Comparison of ENCODE assay signal across 16 cellular contexts in genomic region chr17:50196036-50196435, GRCh38. TPM values are rescaled to one million over a fixed set of nuclear protein-coding genes. Genes with fewer than 3 reads are reported as not detected.
DNase-seq lines count a peak whose midpoint lies in the region; ATAC-seq and TF ChIP-seq lines count a peak whose summit lies in the region.
"Had no signal": no experiment of that assay in that cellular context is flagged by ENCODE, and none has a peak within 500 bp of the region (broad histone marks: within the 10 kb centered on the region; RNA-seq: fewer than 3 reads in every experiment).

No MANE protein-coding gene starts in this region.

- ATAC-seq in naive B cell (ENCODE audit: low read depth in 2 of 2) = no peak
- ATAC-seq in activated T-cell treated with anti-CD3 and anti-CD28 coated beads, Interleukin-2, amount 50 U/mL, for 72 hours (replicated peaks in 1 of 2) = no peak

- H3K27ac Mint-ChIP-seq in HFFc6 = peak overlapping the region; percentile 100
- peak overlapping the region; percentile 95 for H3K27ac Mint-ChIP-seq in chondrocyte (ENCODE audit: unreplicated experiment)
- peak overlapping the region in 4 of 6 donors; percentile 14 to 96 (median 76) for H3K27ac Mint-ChIP-seq in naive B cell
- H3K27ac Mint-ChIP-seq in activated T-cell treated with anti-CD3 and anti-CD28 coated beads, Interleukin-2, amount 50 U/mL, for 72 hours = no peak overlapping the region
- H3K27ac Mint-ChIP-seq: activated naive CD4-positive, alpha-beta T cell treated with anti-CD3 and anti-CD28 coated beads, Interleukin-2, amount 50 U/mL, for 24 hours had no signal

- DNase-seq in HFFc6 (peak; percentile 18), chondrocyte (ENCODE audit: low spot score) (peak; percentile 91), naive B cell (no peak), suprapubic skin (ENCODE audit: low spot score in 2 of 2) (no peak), BE2C (no peak), NOMO-1 treated with DMSO at 0.1 percent for 48 hours (lab: John Stamatoyannopoulos, UW; ENCODE audit: unreplicated experiment) (no peak)
- DNase-seq in activated CD8-positive, alpha-beta memory T cell treated with anti-CD3 and anti-CD28 coated beads for 24 hours = no peak
- no peak for DNase-seq in activated T-cell treated with anti-CD3 and anti-CD28 coated beads, Interleukin-2, amount 50 U/mL, for 72 hours
- DNase-seq: activated CD8-positive, alpha-beta memory T cell treated with anti-CD3 and anti-CD28 coated beads, Interleukin-2, amount 50 U/mL, for 48 hours; CD8-positive, alpha-beta memory T cell; central memory CD4-positive, alpha-beta T cell; NCI-H187; NCI-H524; thyroid gland had no signal

- H3K27me3 Mint-ChIP-seq in HFFc6 (ENCODE audit: insufficient read depth) (peaks cover 73% of the 10 kb centered on the region), chondrocyte (ENCODE audit: low read depth) (no peaks in the 10 kb centered on the region), naive B cell (peaks cover 12 to 22% (median 19%) of the 10 kb centered on the region in 3 donors)
- H3K27me3 Mint-ChIP-seq in activated T-cell treated with anti-CD3 and anti-CD28 coated beads, Interleukin-2, amount 50 U/mL, for 72 hours (ENCODE audit: low read depth) = peaks cover 17% of the 10 kb centered on the region

- peaks cover 4% of the 10 kb centered on the region for H3K27me3 ChIP-seq in suprapubic skin
- peaks cover 3% of the 10 kb centered on the region for H3K27me3 ChIP-seq in BE2C

- no peak for TF ChIP-seq EP300 in suprapubic skin (IDR thresholded peaks at IDR 0.05)

- peak overlapping the region; percentile 71 for H3K27ac ChIP-seq in suprapubic skin
- H3K27ac ChIP-seq: neutrophil had no signal

- H3K9me3 ChIP-seq in suprapubic skin = no peaks in the 10 kb centered on the region
- H3K9me3 ChIP-seq in BE2C = no peaks in the 10 kb centered on the region
- H3K9me3 ChIP-seq: neutrophil, thyroid gland had no signal

- 56% methylated on average over 3 of the region's 5 CpGs for WGBS in suprapubic skin

- H3K4me1 Mint-ChIP-seq in HFFc6 (ENCODE audit: low read depth) = peaks cover 76% of the 10 kb centered on the region
- H3K4me1 Mint-ChIP-seq in chondrocyte (ENCODE audit: low read depth) = peaks cover 76% of the 10 kb centered on the region
- peaks cover 26 to 36% (median 35%) of the 10 kb centered on the region in 3 donors for H3K4me1 Mint-ChIP-seq in naive B cell
- H3K4me1 Mint-ChIP-seq in activated T-cell treated with anti-CD3 and anti-CD28 coated beads, Interleukin-2, amount 50 U/mL, for 72 hours (ENCODE audit: low read depth) = peaks cover 24% of the 10 kb centered on the region

- H3K36me3 Mint-ChIP-seq in HFFc6 (ENCODE audit: low read depth) (peaks cover 89% of the 10 kb centered on the region), chondrocyte (ENCODE audit: low read depth) (peaks cover 78% of the 10 kb centered on the region), naive B cell (no peaks in the 10 kb centered on the region)
- H3K36me3 Mint-ChIP-seq in activated T-cell treated with anti-CD3 and anti-CD28 coated beads, Interleukin-2, amount 50 U/mL, for 72 hours (ENCODE audit: insufficient read depth in 2 of 2) = no peaks in the 10 kb centered on the region
- H3K36me3 Mint-ChIP-seq: activated naive CD4-positive, alpha-beta T cell treated with anti-CD3 and anti-CD28 coated beads, Interleukin-2, amount 50 U/mL, for 24 hours; CD8-positive, alpha-beta memory T cell had no signal

- no peak for TF ChIP-seq POLR2A in suprapubic skin (IDR thresholded peaks at IDR 0.05)

- H3K9me3 Mint-ChIP-seq in HFFc6 = peaks cover 24% of the 10 kb centered on the region
- H3K9me3 Mint-ChIP-seq in chondrocyte (ENCODE audit: low read depth) = no peaks in the 10 kb centered on the region
- no peaks in the 10 kb centered on the region for H3K9me3 Mint-ChIP-seq in naive B cell
- no peaks in the 10 kb centered on the region for H3K9me3 Mint-ChIP-seq in activated T-cell treated with anti-CD3 and anti-CD28 coated beads, Interleukin-2, amount 50 U/mL, for 72 hours
- H3K9me3 Mint-ChIP-seq: activated naive CD4-positive, alpha-beta T cell treated with anti-CD3 and anti-CD28 coated beads, Interleukin-2, amount 50 U/mL, for 24 hours; CD8-positive, alpha-beta memory T cell had no signal

- TF ChIP-seq CTCF in HFFc6 (IDR thresholded peaks at IDR 0.05) (no peak; the same call in none of the 2 replicates), chondrocyte (IDR thresholded peaks at IDR 0.05) (no peak), suprapubic skin (IDR thresholded peaks at IDR 0.05) (no peak), BE2C (IDR thresholded peaks at IDR 0.05; ENCODE audit: low read depth, low read length) (no peak)

- H3K36me3 ChIP-seq in suprapubic skin = peaks cover 50% of the 10 kb centered on the region
- H3K36me3 ChIP-seq in BE2C = no peaks in the 10 kb centered on the region
- H3K36me3 ChIP-seq: neutrophil had no signal

- peak overlapping the region; percentile 17 for H3K4me3 ChIP-seq in suprapubic skin
- H3K4me3 ChIP-seq in BE2C (ENCODE audit: low read depth, low read length) = no peak overlapping the region
- H3K4me3 ChIP-seq: thyroid gland had no signal

- H3K4me3 Mint-ChIP-seq in HFFc6 (peak overlapping the region; percentile 100), chondrocyte (ENCODE audit: unreplicated experiment) (peak overlapping the region; percentile 99), naive B cell (peak overlapping the region in 1 of 8 donors; percentile 37)
- no peak overlapping the region for H3K4me3 Mint-ChIP-seq in activated T-cell treated with anti-CD3 and anti-CD28 coated beads, Interleukin-2, amount 50 U/mL, for 72 hours
- H3K4me3 Mint-ChIP-seq: activated naive CD4-positive, alpha-beta T cell treated with anti-CD3 and anti-CD28 coated beads, Interleukin-2, amount 50 U/mL, for 24 hours had no signal

- H3K4me1 ChIP-seq in suprapubic skin (peaks cover 36% of the 10 kb centered on the region), BE2C (peaks cover 3% of the 10 kb centered on the region; the same call in 1 of the 2 replicates)

RNA-seq across cellular contexts. Expression of gene COL1A1, which starts 5.4 kb away (rescaled TPM):
- total RNA-seq in HFFc6 (2021; fragmentation: NEBNext Ultra II Directional; extraction: Animal tissue kit (Norgen Biotek cat#: 25700)) = 1,000 to 10,000 TPM; 4,948 to 7,804 (median 5,240) TPM
- total RNA-seq in chondrocyte (34,852 to 36,120 TPM (median 35,333 TPM) in 3 replicates), suprapubic skin (10 to 100 TPM; 19.2 to 56.8 (median 33.1) TPM)
- polyA plus RNA-seq in naive B cell (ENCODE audit: low read depth in 6 of 6) = under 1 TPM in 2 of 6 donors, not detected in 4; 0.23 to 0.80 TPM
- polyA plus RNA-seq in BE2C (2012; ENCODE audit: insufficient read depth, insufficient read length, low read depth) = 0.80 TPM
- 10 to 100 TPM in 1 of 2 donors, 1 to 10 TPM in 1; 9.8 to 10.3 TPM for total RNA-seq in activated T-cell treated with anti-CD3 and anti-CD28 coated beads, Interleukin-2, amount 50 U/mL, for 72 hours
- polyA plus RNA-seq: CD8-positive, alpha-beta memory T cell had no signal

RNA-seq across cellular contexts. Expression of gene SGCA, which starts 30.2 kb away (rescaled TPM):
- total RNA-seq in HFFc6 (2021; fragmentation: NEBNext Ultra II Directional; extraction: Animal tissue kit (Norgen Biotek cat#: 25700)) = under 1 TPM; 0.28 to 0.91 (median 0.76) TPM
- total RNA-seq in chondrocyte (0.85 to 5.5 TPM (median 1.3 TPM) in 3 replicates), suprapubic skin (1 to 10 TPM; 2.1 to 5.8 (median 4.0) TPM)
- 10 to 100 TPM in 1 of 6 donors, 1 to 10 TPM in 5; 2.0 to 16.6 (median 3.5) TPM for polyA plus RNA-seq in naive B cell (ENCODE audit: low read depth in 6 of 6)
- polyA plus RNA-seq in BE2C (2012; ENCODE audit: insufficient read depth, insufficient read length, low read depth) = 0.65 TPM
- 1 to 10 TPM; 1.7 to 2.3 TPM for total RNA-seq in activated T-cell treated with anti-CD3 and anti-CD28 coated beads, Interleukin-2, amount 50 U/mL, for 72 hours
- polyA plus RNA-seq: CD8-positive, alpha-beta memory T cell had no signal

RNA-seq across cellular contexts. Expression of gene PPP1R9B, which starts 45.6 kb away (rescaled TPM):
- 10 to 100 TPM; 66.4 to 78.5 (median 68.7) TPM for total RNA-seq in HFFc6 (2021; fragmentation: NEBNext Ultra II Directional; extraction: Animal tissue kit (Norgen Biotek cat#: 25700))
- total RNA-seq in chondrocyte = 75.4 to 84.2 TPM (median 79.3 TPM) in 3 replicates
- polyA plus RNA-seq in naive B cell (ENCODE audit: low read depth in 6 of 6) = 1 to 10 TPM in 5 of 6 donors, under 1 TPM in 1; 0.55 to 3.5 (median 2.3) TPM
- total RNA-seq in suprapubic skin = 10 to 100 TPM; 21.5 to 26.2 (median 23.7) TPM
- 190 TPM for polyA plus RNA-seq in BE2C (2012; ENCODE audit: insufficient read depth, insufficient read length, low read depth)
- 100 to 1,000 TPM; 111 to 128 TPM for total RNA-seq in activated T-cell treated with anti-CD3 and anti-CD28 coated beads, Interleukin-2, amount 50 U/mL, for 72 hours

Comparison
In these comparisons a context has a peak if more than half of its experiments do, and no peak if none do; other contexts are left out.
1. DNase-seq: peak in HFFc6 (single experiment) and chondrocyte (single experiment); none in naive B cell (single experiment), suprapubic skin (0 of 2), activated CD8-positive, alpha-beta memory T cell treated with anti-CD3 and anti-CD28 coated beads for 24 hours (single experiment), BE2C (single experiment), activated T-cell treated with anti-CD3 and anti-CD28 coated beads, Interleukin-2, amount 50 U/mL, for 72 hours (0 of 2) and NOMO-1 treated with DMSO at 0.1 percent for 48 hours (single experiment).
2. H3K4me3 Mint-ChIP-seq: peak in HFFc6 (single experiment) and chondrocyte (single experiment); none in activated T-cell treated with anti-CD3 and anti-CD28 coated beads, Interleukin-2, amount 50 U/mL, for 72 hours (0 of 2).
3. RNA of gene COL1A1, which starts 5.4 kb away (total RNA-seq): 34,852 to 36,120 TPM in chondrocyte and 4,948 to 7,804 TPM in HFFc6; 19.2 to 56.8 TPM in suprapubic skin and 9.8 to 10.3 TPM in activated T-cell treated with anti-CD3 and anti-CD28 coated beads, Interleukin-2, amount 50 U/mL, for 72 hours; every median in the first group is over 10 times any median in the second.